In the genomic region with DNA sequence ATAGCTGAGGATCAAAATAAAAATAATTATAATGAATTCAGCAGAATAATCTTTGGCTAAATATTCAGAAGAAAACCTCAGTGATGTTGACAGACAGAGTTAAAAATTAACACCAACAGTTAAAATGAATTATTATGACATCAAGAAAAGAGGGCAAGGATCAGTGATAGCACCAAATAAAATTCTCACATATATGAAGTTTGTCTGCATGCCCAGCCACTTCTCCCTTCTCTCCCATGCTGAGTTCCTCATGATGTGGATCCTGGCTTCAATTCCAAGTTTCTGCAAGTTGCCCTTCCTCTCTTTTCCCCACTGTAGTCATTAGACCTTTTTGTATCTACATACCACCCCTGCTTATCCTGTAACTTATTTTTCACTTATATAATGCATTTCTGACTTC, we compare ENCODE assay signal across 2 cellular contexts.
TF ChIP-seq lines count a peak whose summit lies in the region.

No MANE protein-coding gene starts in this region.

TF ChIP-seq in liver, 16 proteins besides CTCF, POLR2A, EP300 and RAD21:
- TF ChIP-seq FOXA2 (IDR thresholded peaks at IDR 0.05) (no peak), GABPA (IDR thresholded peaks at IDR 0.05 in 1 of 2, conservative IDR thresholded peaks at IDR 0.05 in 1 of 2) (no peak), SP1 (IDR thresholded peaks at IDR 0.05) (peak; percentile 12), FOXA1 (IDR thresholded peaks at IDR 0.05) (no peak), HNF4G (IDR thresholded peaks at IDR 0.05) (no peak), YY1 (IDR thresholded peaks at IDR 0.05) (no peak), RXRA (IDR thresholded peaks at IDR 0.05) (no peak), HNF4A (conservative IDR thresholded peaks at IDR 0.05) (peak; percentile 16 to 36), TAF1 (conservative IDR thresholded peaks at IDR 0.05) (no peak), EGR1 (IDR thresholded peaks at IDR 0.05; ENCODE audit: low read depth in 2 of 2) (no peak), JUND (IDR thresholded peaks at IDR 0.05) (no peak)
- TF ChIP-seq, protein P1, sequence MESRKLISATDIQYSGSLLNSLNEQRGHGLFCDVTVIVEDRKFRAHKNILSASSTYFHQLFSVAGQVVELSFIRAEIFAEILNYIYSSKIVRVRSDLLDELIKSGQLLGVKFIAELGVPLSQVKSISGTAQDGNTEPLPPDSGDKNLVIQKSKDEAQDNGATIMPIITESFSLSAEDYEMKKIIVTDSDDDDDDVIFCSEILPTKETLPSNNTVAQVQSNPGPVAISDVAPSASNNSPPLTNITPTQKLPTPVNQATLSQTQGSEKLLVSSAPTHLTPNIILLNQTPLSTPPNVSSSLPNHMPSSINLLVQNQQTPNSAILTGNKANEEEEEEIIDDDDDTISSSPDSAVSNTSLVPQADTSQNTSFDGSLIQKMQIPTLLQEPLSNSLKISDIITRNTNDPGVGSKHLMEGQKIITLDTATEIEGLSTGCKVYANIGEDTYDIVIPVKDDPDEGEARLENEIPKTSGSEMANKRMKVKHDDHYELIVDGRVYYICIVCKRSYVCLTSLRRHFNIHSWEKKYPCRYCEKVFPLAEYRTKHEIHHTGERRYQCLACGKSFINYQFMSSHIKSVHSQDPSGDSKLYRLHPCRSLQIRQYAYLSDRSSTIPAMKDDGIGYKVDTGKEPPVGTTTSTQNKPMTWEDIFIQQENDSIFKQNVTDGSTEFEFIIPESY (IDR thresholded peaks at IDR 0.05), result no peak
- TF ChIP-seq, protein P2, sequence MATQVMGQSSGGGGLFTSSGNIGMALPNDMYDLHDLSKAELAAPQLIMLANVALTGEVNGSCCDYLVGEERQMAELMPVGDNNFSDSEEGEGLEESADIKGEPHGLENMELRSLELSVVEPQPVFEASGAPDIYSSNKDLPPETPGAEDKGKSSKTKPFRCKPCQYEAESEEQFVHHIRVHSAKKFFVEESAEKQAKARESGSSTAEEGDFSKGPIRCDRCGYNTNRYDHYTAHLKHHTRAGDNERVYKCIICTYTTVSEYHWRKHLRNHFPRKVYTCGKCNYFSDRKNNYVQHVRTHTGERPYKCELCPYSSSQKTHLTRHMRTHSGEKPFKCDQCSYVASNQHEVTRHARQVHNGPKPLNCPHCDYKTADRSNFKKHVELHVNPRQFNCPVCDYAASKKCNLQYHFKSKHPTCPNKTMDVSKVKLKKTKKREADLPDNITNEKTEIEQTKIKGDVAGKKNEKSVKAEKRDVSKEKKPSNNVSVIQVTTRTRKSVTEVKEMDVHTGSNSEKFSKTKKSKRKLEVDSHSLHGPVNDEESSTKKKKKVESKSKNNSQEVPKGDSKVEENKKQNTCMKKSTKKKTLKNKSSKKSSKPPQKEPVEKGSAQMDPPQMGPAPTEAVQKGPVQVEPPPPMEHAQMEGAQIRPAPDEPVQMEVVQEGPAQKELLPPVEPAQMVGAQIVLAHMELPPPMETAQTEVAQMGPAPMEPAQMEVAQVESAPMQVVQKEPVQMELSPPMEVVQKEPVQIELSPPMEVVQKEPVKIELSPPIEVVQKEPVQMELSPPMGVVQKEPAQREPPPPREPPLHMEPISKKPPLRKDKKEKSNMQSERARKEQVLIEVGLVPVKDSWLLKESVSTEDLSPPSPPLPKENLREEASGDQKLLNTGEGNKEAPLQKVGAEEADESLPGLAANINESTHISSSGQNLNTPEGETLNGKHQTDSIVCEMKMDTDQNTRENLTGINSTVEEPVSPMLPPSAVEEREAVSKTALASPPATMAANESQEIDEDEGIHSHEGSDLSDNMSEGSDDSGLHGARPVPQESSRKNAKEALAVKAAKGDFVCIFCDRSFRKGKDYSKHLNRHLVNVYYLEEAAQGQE (IDR thresholded peaks at IDR 0.05), result no peak
- TF ChIP-seq, protein P3, sequence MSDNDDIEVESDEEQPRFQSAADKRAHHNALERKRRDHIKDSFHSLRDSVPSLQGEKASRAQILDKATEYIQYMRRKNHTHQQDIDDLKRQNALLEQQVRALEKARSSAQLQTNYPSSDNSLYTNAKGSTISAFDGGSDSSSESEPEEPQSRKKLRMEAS (IDR thresholded peaks at IDR 0.05), result no peak
- TF ChIP-seq, protein P4, sequence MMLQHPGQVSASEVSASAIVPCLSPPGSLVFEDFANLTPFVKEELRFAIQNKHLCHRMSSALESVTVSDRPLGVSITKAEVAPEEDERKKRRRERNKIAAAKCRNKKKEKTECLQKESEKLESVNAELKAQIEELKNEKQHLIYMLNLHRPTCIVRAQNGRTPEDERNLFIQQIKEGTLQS (IDR thresholded peaks at IDR 0.05), result no peak

TF ChIP-seq in HepG2, 621 proteins besides CTCF, POLR2A, EP300 and RAD21:
- TF ChIP-seq JARID2 (CRISPR knock-in tag; IDR thresholded peaks at IDR 0.05; ENCODE audit: insufficient replicate concordance) (no peak), NFKBIZ (CRISPR knock-in tag; IDR thresholded peaks at IDR 0.05) (no peak), RNF2 (conservative IDR thresholded peaks at IDR 0.05; ENCODE audit: low read depth) (no peak)
- TF ChIP-seq, protein P5, sequence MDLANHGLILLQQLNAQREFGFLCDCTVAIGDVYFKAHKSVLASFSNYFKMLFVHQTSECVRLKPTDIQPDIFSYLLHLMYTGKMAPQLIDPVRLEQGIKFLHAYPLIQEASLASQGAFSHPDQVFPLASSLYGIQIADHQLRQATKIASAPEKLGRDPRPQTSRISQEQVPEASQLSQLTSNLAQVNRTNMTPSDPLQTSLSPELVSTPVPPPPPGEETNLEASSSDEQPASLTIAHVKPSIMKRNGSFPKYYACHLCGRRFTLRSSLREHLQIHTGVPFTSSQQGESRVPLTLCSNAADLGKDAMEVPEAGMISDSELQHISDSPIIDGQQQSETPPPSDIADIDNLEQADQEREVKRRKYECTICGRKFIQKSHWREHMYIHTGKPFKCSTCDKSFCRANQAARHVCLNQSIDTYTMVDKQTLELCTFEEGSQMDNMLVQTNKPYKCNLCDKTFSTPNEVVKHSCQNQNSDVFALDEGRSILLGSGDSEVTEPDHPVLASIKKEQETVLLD (CRISPR knock-in tag; IDR thresholded peaks at IDR 0.05; ENCODE audit: low read depth), result no peak
- TF ChIP-seq, protein P6, sequence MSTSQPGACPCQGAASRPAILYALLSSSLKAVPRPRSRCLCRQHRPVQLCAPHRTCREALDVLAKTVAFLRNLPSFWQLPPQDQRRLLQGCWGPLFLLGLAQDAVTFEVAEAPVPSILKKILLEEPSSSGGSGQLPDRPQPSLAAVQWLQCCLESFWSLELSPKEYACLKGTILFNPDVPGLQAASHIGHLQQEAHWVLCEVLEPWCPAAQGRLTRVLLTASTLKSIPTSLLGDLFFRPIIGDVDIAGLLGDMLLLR (CRISPR knock-in tag; IDR thresholded peaks at IDR 0.05), result no peak
